In the genomic region with DNA sequence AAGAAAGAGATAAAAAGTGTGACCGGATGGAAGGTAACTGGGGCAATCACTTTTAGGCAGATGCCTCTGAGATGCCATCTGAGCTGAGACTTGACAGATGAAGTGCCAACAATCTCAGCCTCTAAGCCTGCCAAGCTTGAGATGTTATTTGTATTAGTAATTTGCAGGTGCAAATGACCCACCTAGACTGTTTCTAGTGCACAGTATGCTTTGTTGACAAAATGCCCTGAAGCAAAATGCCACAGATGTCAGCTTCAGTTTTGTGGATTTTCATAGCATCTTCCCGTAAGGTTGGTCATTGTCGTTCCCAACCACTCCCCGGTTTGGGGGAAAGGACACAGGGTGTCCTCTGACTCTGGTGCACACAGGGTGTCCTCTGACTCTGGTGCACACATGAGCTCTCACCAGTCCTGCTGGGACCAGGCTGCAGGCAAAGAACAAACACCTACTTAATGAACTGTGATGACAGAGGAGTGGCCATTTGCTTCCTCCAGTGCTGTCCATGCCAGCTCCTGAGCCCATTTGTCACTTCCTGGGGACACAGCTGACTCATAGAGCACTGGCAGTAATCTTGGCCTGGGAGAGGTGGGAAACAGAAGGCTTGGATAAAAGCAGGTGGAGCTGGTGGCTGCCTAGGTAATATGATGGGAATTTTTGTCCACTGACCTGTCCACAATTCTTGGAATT, we compare ENCODE assay signal across 21 cellular contexts. TPM values are rescaled to one million over a fixed set of nuclear protein-coding genes. Genes with fewer than 3 reads are reported as not detected.
DNase-seq lines count a peak whose midpoint lies in the region; TF ChIP-seq lines count a peak whose summit lies in the region.
"Had no signal": no experiment of that assay in that cellular context is flagged by ENCODE, and none has a peak within 500 bp of the region (broad histone marks: within the 10 kb centered on the region; RNA-seq: fewer than 3 reads in every experiment).

No MANE protein-coding gene starts in this region.

- H3K27ac ChIP-seq in adrenal gland (no peak overlapping the region), RWPE1 (no peak overlapping the region)
- H3K27ac ChIP-seq: heart left ventricle, thoracic aorta, WERI-Rb-1 had no signal

- intact Hi-C loops in adrenal gland (cut with DNase I): no loop called here

- POLR2A ChIA-PET in RWPE1 (lab: Yijun Ruan, JAX; ENCODE audit: low non-redundant PET): no interaction called here

- H3K9me3 ChIP-seq in adrenal gland (replicated peaks in 1 of 3): no peaks in the 10 kb centered on the region
- H3K9me3 ChIP-seq: heart left ventricle, thoracic aorta had no signal

- H3K4me3 ChIP-seq in adrenal gland: no peak overlapping the region
- H3K4me3 ChIP-seq: heart left ventricle, thoracic aorta had no signal

- CTCF ChIA-PET in RWPE1 (lab: Yijun Ruan, JAX): no interaction called here

- no peak for TF ChIP-seq CTCF in adrenal gland (IDR thresholded peaks at IDR 0.05)
- no peak for TF ChIP-seq CTCF in RWPE1 (conservative IDR thresholded peaks at IDR 0.05; ENCODE audit: low read depth)

- no peaks in the 10 kb centered on the region for H3K27me3 ChIP-seq in adrenal gland
- H3K27me3 ChIP-seq: heart left ventricle had no signal

- H3K4me1 ChIP-seq in adrenal gland (replicated peaks in 1 of 2): peaks cover 0 to 8% of the 10 kb centered on the region in 2 donors

- TF ChIP-seq POLR2A in adrenal gland (IDR thresholded peaks at IDR 0.05): no peak

- WGBS in adrenal gland, 4 donors: 91 to 98% (median 94%) methylated on average over 4 of the region's 4 CpGs

- DNase-seq in G401 (ENCODE audit: low spot score): peak; percentile 50
- peak; percentile 79 for DNase-seq in NCI-H146 treated with DMSO at 0.1 percent for 48 hours (lab: John Stamatoyannopoulos, UW; ENCODE audit: unreplicated experiment)
- peak in 4 of 7 donors; percentile 26 to 41 (median 34) for DNase-seq in adrenal gland
- DNase-seq in pons (ENCODE audit: low spot score): peak; percentile 28
- no peak for DNase-seq in RPMI8226
- no peak for DNase-seq in Ammon's horn (ENCODE audit: low spot score)
- DNase-seq in OCI-M1 (lab: John Stamatoyannopoulos, UW): no peak
- DNase-seq in RWPE1 (ENCODE audit: low spot score): no peak
- DNase-seq: activated CD4-positive, alpha-beta T cell treated with anti-CD3 and anti-CD28 coated beads, Interleukin-2, amount 50 U/mL, for 48 hours; activated naive CD4-positive, alpha-beta T cell treated with Interleukin-2 at 50 U/mL for 16 hours; activated T-cell treated with anti-CD3 and anti-CD28 coated beads for 4 hours; AML-193; aorta; effector memory CD4-positive, alpha-beta T cell; heart left ventricle; immature natural killer cell; natural killer cell; SHP77 treated with DMSO at 0.1 percent for 48 hours; stimulated activated CD4-positive, alpha-beta T cell treated with anti-CD3 and anti-CD28 coated beads, Interleukin-12 subunit alpha, Interleukin-12 subunit beta, amount 100 ng/mL, for 4 hours; WERI-Rb-1 had no signal

- in situ Hi-C loops in G401 (cut with HindIII; ENCODE audit: low sequenced_read_pairs): no loop called here

- no peaks in the 10 kb centered on the region for H3K36me3 ChIP-seq in adrenal gland (replicated peaks in 1 of 2)
- H3K36me3 ChIP-seq: heart left ventricle, thoracic aorta, WERI-Rb-1 had no signal

RNA-seq across cellular contexts. Expression of gene PPP1R2, which starts 16.7 kb away (rescaled TPM):
- total RNA-seq in G401 (2014; rRNA removed; shearing (Covaris generic)): 103 and 133 TPM in 2 replicates
- total RNA-seq in adrenal gland: 100 to 1,000 TPM in 1 of 8 donors, 10 to 100 TPM in 7; 35.8 to 179 (median 49.5) TPM
- 100 to 1,000 TPM in 1 of 3 donors, 10 to 100 TPM in 2; 13.6 to 107 (median 16.2) TPM for polyA plus RNA-seq in adrenal gland

RNA-seq across cellular contexts. Expression of gene APOD, which starts 23.9 kb away (rescaled TPM):
- 1.3 and 2.9 TPM in 2 replicates for total RNA-seq in G401 (2014; rRNA removed; shearing (Covaris generic))
- total RNA-seq in adrenal gland: 10 to 100 TPM; 10.9 to 70.8 (median 34.2) TPM
- 100 to 1,000 TPM in 1 of 3 donors, 10 to 100 TPM in 2; 48.9 to 523 (median 70.8) TPM for polyA plus RNA-seq in adrenal gland
- total RNA-seq: natural killer cell had no signal
- polyA plus RNA-seq: immature natural killer cell had no signal

Comparison
In these comparisons a context has a peak if more than half of its experiments do, and no peak if none do; other contexts are left out.
1. DNase-seq: peak in G401 (single experiment), NCI-H146 treated with DMSO at 0.1 percent for 48 hours (single experiment), adrenal gland (4 of 7) and pons (single experiment); none in RPMI8226 (single experiment), Ammon's horn (single experiment), OCI-M1 (single experiment) and RWPE1 (single experiment).